Comparison of ENCODE assay signal across 31 cellular contexts in the genomic region with DNA sequence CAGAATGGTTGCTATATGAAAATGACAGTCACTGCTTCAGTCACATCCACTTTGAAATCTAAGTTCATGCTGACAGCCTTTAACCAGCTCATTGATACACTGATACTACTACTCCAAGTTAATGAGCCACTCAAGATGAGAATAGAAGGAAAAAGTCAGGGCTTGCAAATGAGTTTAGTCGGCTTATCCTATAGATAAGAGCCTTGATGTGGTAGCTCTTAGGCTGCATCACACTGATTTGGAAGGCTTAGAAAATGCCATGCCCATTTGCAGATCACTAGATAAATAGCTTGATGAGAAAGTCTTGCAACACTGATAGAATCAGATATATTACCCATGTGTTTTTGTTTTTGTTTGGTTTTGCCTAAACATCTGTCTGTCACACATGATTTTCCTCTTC.
"Had no signal": no experiment of that assay in that cellular context is flagged by ENCODE, and none has a peak within 500 bp of the region (broad histone marks: within the 10 kb centered on the region; RNA-seq: fewer than 3 reads in every experiment).

No MANE protein-coding gene starts in this region.

- H3K9me3 Mint-ChIP-seq: activated CD4-positive, alpha-beta memory T cell treated with anti-CD3 and anti-CD28 coated beads for 36 hours; activated naive CD4-positive, alpha-beta T cell treated with anti-CD3 and anti-CD28 coated beads, Interleukin-2, amount 10 ng/mL, durations not matched to agents 7 days and 5 days; activated naive CD8-positive, alpha-beta T cell treated with anti-CD3 and anti-CD28 coated beads, Interleukin-2, amount 50 U/mL, for 24 hours; brain had no signal

- H3K27me3 Mint-ChIP-seq: activated CD4-positive, alpha-beta memory T cell treated with anti-CD3 and anti-CD28 coated beads for 36 hours; activated naive CD4-positive, alpha-beta T cell treated with anti-CD3 and anti-CD28 coated beads, Interleukin-2, amount 10 ng/mL, durations not matched to agents 7 days and 5 days; activated naive CD8-positive, alpha-beta T cell; activated naive CD8-positive, alpha-beta T cell treated with anti-CD3 and anti-CD28 coated beads, Interleukin-2, amount 50 U/mL, for 24 hours; brain had no signal

- H3K4me3 Mint-ChIP-seq: activated CD4-positive, alpha-beta memory T cell treated with anti-CD3 and anti-CD28 coated beads for 36 hours; activated naive CD4-positive, alpha-beta T cell treated with anti-CD3 and anti-CD28 coated beads, Interleukin-2, amount 10 ng/mL, durations not matched to agents 7 days and 5 days; activated naive CD8-positive, alpha-beta T cell; activated naive CD8-positive, alpha-beta T cell treated with anti-CD3 and anti-CD28 coated beads, Interleukin-2, amount 50 U/mL, for 24 hours; brain had no signal

- H3K27ac ChIP-seq: PC-9, RWPE1 had no signal

- H3K27ac Mint-ChIP-seq: activated CD4-positive, alpha-beta memory T cell treated with anti-CD3 and anti-CD28 coated beads for 36 hours; activated naive CD4-positive, alpha-beta T cell treated with anti-CD3 and anti-CD28 coated beads, Interleukin-2, amount 10 ng/mL, durations not matched to agents 7 days and 5 days; activated naive CD8-positive, alpha-beta T cell; activated naive CD8-positive, alpha-beta T cell treated with anti-CD3 and anti-CD28 coated beads, Interleukin-2, amount 50 U/mL, for 24 hours; brain had no signal

- H3K4me3 ChIP-seq: PC-9 had no signal

- H3K36me3 Mint-ChIP-seq: activated CD4-positive, alpha-beta memory T cell treated with anti-CD3 and anti-CD28 coated beads for 36 hours; activated naive CD4-positive, alpha-beta T cell treated with anti-CD3 and anti-CD28 coated beads, Interleukin-2, amount 10 ng/mL, durations not matched to agents 7 days and 5 days; activated naive CD8-positive, alpha-beta T cell; brain had no signal

- H3K4me2 ChIP-seq: PC-9 had no signal

- H3K4me1 Mint-ChIP-seq: activated naive CD4-positive, alpha-beta T cell treated with anti-CD3 and anti-CD28 coated beads, Interleukin-2, amount 10 ng/mL, durations not matched to agents 7 days and 5 days; activated naive CD8-positive, alpha-beta T cell treated with anti-CD3 and anti-CD28 coated beads, Interleukin-2, amount 50 U/mL, for 24 hours; brain had no signal

- ATAC-seq: activated naive CD8-positive, alpha-beta T cell treated with anti-CD3 and anti-CD28 coated beads, Interleukin-2, amount 50 U/mL, for 24 hours; Right ventricle myocardium inferior had no signal

- DNase-seq: activated CD4-positive, alpha-beta memory T cell treated with anti-CD3 and anti-CD28 coated beads for 36 hours; activated CD4-positive, alpha-beta T cell treated with anti-CD3 and anti-CD28 coated beads, Interleukin-2, amount 50 U/mL, for 1 hour; activated CD8-positive, alpha-beta memory T cell treated with anti-CD3 and anti-CD28 coated beads, Interleukin-2, amount 50 U/mL, for 48 hours; activated effector memory CD4-positive, alpha-beta T cell treated with Interleukin-2 at 50 U/mL for 16 hours; activated naive CD4-positive, alpha-beta T cell treated with anti-CD3 and anti-CD28 coated beads, Interleukin-2, amount 10 ng/mL, durations not matched to agents 7 days and 5 days; activated naive CD8-positive, alpha-beta T cell treated with anti-CD3 and anti-CD28 coated beads, Interleukin-2, amount 50 U/mL, for 24 hours; activated T-cell treated with anti-CD3 and anti-CD28 coated beads, Interleukin-2, amount 50 U/mL, for 48 hours; anterior cingulate cortex; caudate nucleus; cerebellar nuclear complex; Karpas-422; NCI-H1048; NCI-H1105 treated with DMSO at 0.1 percent for 48 hours; NCI-H1436; NCI-H1694; NCI-H1930; NCI-H2081 treated with DMSO at 0.1 percent for 48 hours; NCI-H2171; NCI-H510A; NCI-H69; NK-92 treated with Interleukin-12 subunit alpha and Interleukin-12 subunit beta, amount 100 ng/mL, for 24 hours; SIG-M5; SW 1271; T-helper 1 cell; T-helper 2 cell; T1000 had no signal

- H2AFZ ChIP-seq: PC-9 had no signal
